ENCODE assay signal across 25 cellular contexts in genomic region chr14:102826161-102826560, GRCh38. TPM values are rescaled to one million over a fixed set of nuclear protein-coding genes. Genes with fewer than 3 reads are reported as not detected.
A peak's percentile ranks its signal among the peaks of the same experiment; 100 is the strongest.
DNase-seq lines count a peak whose midpoint lies in the region; ATAC-seq and TF ChIP-seq lines count a peak whose summit lies in the region.
"Had no signal": no experiment of that assay in that cellular context is flagged by ENCODE, and none has a peak within 500 bp of the region (broad histone marks: within the 10 kb centered on the region; RNA-seq: fewer than 3 reads in every experiment).

No MANE protein-coding gene starts in this region.

- H3K9me3 ChIP-seq in lower lobe of right lung = no peaks in the 10 kb centered on the region
- H3K9me3 ChIP-seq: A549, adrenal gland, heart right ventricle, suprapubic skin, vagina had no signal

- peaks cover 32% of the 10 kb centered on the region for H3K36me3 Mint-ChIP-seq in activated CD4-positive, alpha-beta T cell treated with anti-CD3 and anti-CD28 coated beads, Interleukin-2, amount 10 ng/mL, durations not matched to agents 24 days and 14 days (ENCODE audit: low read depth)
- peaks cover 21 to 24% of the 10 kb centered on the region in 2 donors for H3K36me3 Mint-ChIP-seq in CD14-positive monocyte
- H3K36me3 Mint-ChIP-seq in WTC11 = no peaks in the 10 kb centered on the region
- H3K36me3 Mint-ChIP-seq in naive B cell = peaks cover 0 to 12% of the 10 kb centered on the region in 2 donors
- H3K36me3 Mint-ChIP-seq: brain had no signal

- peak overlapping the region; percentile 81 for H3K27ac Mint-ChIP-seq in activated CD4-positive, alpha-beta T cell treated with anti-CD3 and anti-CD28 coated beads, Interleukin-2, amount 10 ng/mL, durations not matched to agents 24 days and 14 days
- H3K27ac Mint-ChIP-seq in CD14-positive monocyte (peak overlapping the region in 4 of 7 donors; percentile 21 to 70 (median 26)), WTC11 (peak overlapping the region; percentile 81), naive B cell (peak overlapping the region in 4 of 6 donors; percentile 59 to 85 (median 72))

- no peaks in the 10 kb centered on the region for H3K27me3 ChIP-seq in lower lobe of right lung (ENCODE audit: low read depth)
- H3K27me3 ChIP-seq: adrenal gland, heart right ventricle, suprapubic skin, vagina had no signal

- H3K36me3 ChIP-seq in lower lobe of right lung = no peaks in the 10 kb centered on the region
- H3K36me3 ChIP-seq: adrenal gland, suprapubic skin, vagina had no signal

- H3K27me3 Mint-ChIP-seq in activated CD4-positive, alpha-beta T cell treated with anti-CD3 and anti-CD28 coated beads, Interleukin-2, amount 10 ng/mL, durations not matched to agents 24 days and 14 days = no peaks in the 10 kb centered on the region
- H3K27me3 Mint-ChIP-seq in CD14-positive monocyte (ENCODE audit: low read depth in 3 of 3) (no peaks in the 10 kb centered on the region), WTC11 (ENCODE audit: low read depth) (no peaks in the 10 kb centered on the region), naive B cell (no peaks in the 10 kb centered on the region)
- H3K27me3 Mint-ChIP-seq: B cell, brain had no signal

- TF ChIP-seq CTCF in CD14-positive monocyte (IDR thresholded peaks at IDR 0.05) (no peak), WTC11 (IDR thresholded peaks at IDR 0.05) (no peak), lower lobe of right lung (IDR thresholded peaks at IDR 0.05) (no peak)

- DNase-seq in activated CD4-positive, alpha-beta T cell treated with anti-CD3 and anti-CD28 coated beads, Interleukin-2, amount 10 ng/mL, durations not matched to agents 24 days and 14 days = no peak
- no peak for DNase-seq in activated CD4-positive, alpha-beta T cell treated with anti-CD3 and anti-CD28 coated beads, Interleukin-2, amount 50 U/mL, for 48 hours
- DNase-seq in CD14-positive monocyte (ENCODE audit: low spot score) (no peak), WTC11 (ENCODE audit: low spot score) (no peak), naive B cell (no peak), NCI-H748 (lab: John Stamatoyannopoulos, UW; ENCODE audit: unreplicated experiment) (no peak), lower lobe of right lung (no peak), NCI-H1092 (lab: John Stamatoyannopoulos, UW) (no peak)
- DNase-seq: adrenal gland; DMS79 treated with DMSO at 0.1 percent for 48 hours; effector CD4-positive, alpha-beta T cell; heart right ventricle; mammary epithelial cell; NCI-H187 treated with DMSO at 0.1 percent for 48 hours; NCI-H748 treated with DMSO at 0.1 percent for 48 hours; occipital lobe; RPMI8226; stimulated activated CD8-positive, alpha-beta memory T cell treated with anti-CD3 and anti-CD28 coated beads, Interleukin-4, amount 100 ng/mL, for 48 hours; T-helper 2 cell had no signal

- no peak overlapping the region for H3K27ac ChIP-seq in lower lobe of right lung
- H3K27ac ChIP-seq: A549, adrenal gland, epithelial cell of prostate, heart right ventricle, suprapubic skin, vagina had no signal

- H3K4me3 Mint-ChIP-seq in activated CD4-positive, alpha-beta T cell treated with anti-CD3 and anti-CD28 coated beads, Interleukin-2, amount 10 ng/mL, durations not matched to agents 24 days and 14 days = no peak overlapping the region
- H3K4me3 Mint-ChIP-seq in CD14-positive monocyte = no peak overlapping the region
- no peak overlapping the region for H3K4me3 Mint-ChIP-seq in WTC11
- peak overlapping the region in 2 of 8 donors; percentile 29 to 75 for H3K4me3 Mint-ChIP-seq in naive B cell
- H3K4me3 Mint-ChIP-seq: brain had no signal

- no peak for ATAC-seq in WTC11
- ATAC-seq in naive B cell (ENCODE audit: low read depth in 2 of 2) = no peak
- ATAC-seq in lower lobe of right lung = no peak

- H3K4me3 ChIP-seq in lower lobe of right lung = no peak overlapping the region
- H3K4me3 ChIP-seq: A549, adrenal gland, heart right ventricle, suprapubic skin, vagina had no signal

- intact Hi-C loops in activated CD4-positive, alpha-beta T cell treated with anti-CD3 and anti-CD28 coated beads, Interleukin-2, amount 10 ng/mL, durations not matched to agents 24 days and 14 days (cut with micrococcal nuclease) = loop anchor here (10.0 kb wide), 1 partner anchor 1001 kb away; no protein-coding TSS in a partner anchor
- intact Hi-C loops in CD14-positive monocyte (cut with micrococcal nuclease) (no loop called here), lower lobe of right lung (cut with DNase I) (no loop called here)

- CTCF ChIA-PET in WTC11 (lab: Charles Lee) = interaction anchor here (0.5 kb wide), 1 partner anchor 290 kb away, joined by 7 read pairs; no protein-coding TSS in a partner anchor

- peaks cover 65% of the 10 kb centered on the region for H3K4me1 Mint-ChIP-seq in activated CD4-positive, alpha-beta T cell treated with anti-CD3 and anti-CD28 coated beads, Interleukin-2, amount 10 ng/mL, durations not matched to agents 24 days and 14 days
- H3K4me1 Mint-ChIP-seq in CD14-positive monocyte (peaks cover 8% of the 10 kb centered on the region), WTC11 (peaks cover 67% of the 10 kb centered on the region), naive B cell (peaks cover 43 to 80% (median 62%) of the 10 kb centered on the region in 3 donors)

- POLR2A ChIA-PET in WTC11 (lab: Charles Lee) = no interaction called here

- H3K4me1 ChIP-seq in lower lobe of right lung = no peaks in the 10 kb centered on the region
- H3K4me1 ChIP-seq: adrenal gland, suprapubic skin had no signal

- no peaks in the 10 kb centered on the region for H3K9me3 Mint-ChIP-seq in activated CD4-positive, alpha-beta T cell treated with anti-CD3 and anti-CD28 coated beads, Interleukin-2, amount 10 ng/mL, durations not matched to agents 24 days and 14 days
- no peaks in the 10 kb centered on the region for H3K9me3 Mint-ChIP-seq in CD14-positive monocyte
- H3K9me3 Mint-ChIP-seq in WTC11 = no peaks in the 10 kb centered on the region
- H3K9me3 Mint-ChIP-seq in naive B cell = no peaks in the 10 kb centered on the region
- H3K9me3 Mint-ChIP-seq: brain had no signal

TF ChIP-seq in WTC11, 78 proteins besides CTCF, POLR2A, EP300 and RAD21 (continues in another document):
- TF ChIP-seq NFYB (CRISPR knock-in tag; conservative IDR thresholded peaks at IDR 0.05; ENCODE audit: low read depth) (no peak), USF1 (CRISPR knock-in tag; IDR thresholded peaks at IDR 0.05) (no peak), ZNF425 (CRISPR knock-in tag; conservative IDR thresholded peaks at IDR 0.05) (no peak), AFF4 (CRISPR knock-in tag; IDR thresholded peaks at IDR 0.05; ENCODE audit: borderline replicate concordance) (no peak), TEAD4 (CRISPR knock-in tag; IDR thresholded peaks at IDR 0.05) (no peak), MXD4 (CRISPR knock-in tag; IDR thresholded peaks at IDR 0.05; ENCODE audit: borderline replicate concordance) (no peak)

RNA-seq across cellular contexts. Expression of gene TRAF3, which starts 48.9 kb away (rescaled TPM):
- 64.6 and 68.8 TPM in 2 replicates for total RNA-seq in activated CD4-positive, alpha-beta T cell treated with anti-CD3 and anti-CD28 coated beads, Interleukin-2, amount 10 ng/mL, durations not matched to agents 24 days and 14 days
- polyA plus RNA-seq in CD14-positive monocyte (10 to 100 TPM; 12.0 to 17.3 TPM), naive B cell (ENCODE audit: low read depth in 6 of 6) (10 to 100 TPM; 22.2 to 36.7 (median 27.0) TPM)
- total RNA-seq in WTC11 (2021) (8.2 to 11.2 TPM (median 9.6 TPM) in 3 replicates), lower lobe of right lung (19.7 TPM)

Comparison
In these comparisons a context has a peak if more than half of its experiments do, and no peak if none do; other contexts are left out.
1. H3K27ac Mint-ChIP-seq: peak in every context shown above with its lines; median percentile 81 in activated CD4-positive, alpha-beta T cell treated with anti-CD3 and anti-CD28 coated beads, Interleukin-2, amount 10 ng/mL, durations not matched to agents 24 days and 14 days; 81 in WTC11; 72 in naive B cell; 26 in CD14-positive monocyte.